Comparison of ENCODE assay signal across 8 cellular contexts in genomic region chr9:123928471-123929176, GRCh38. TPM values are rescaled to one million over a fixed set of nuclear protein-coding genes. Genes with fewer than 3 reads are reported as not detected.
DNase-seq lines count a peak whose midpoint lies in the region; ATAC-seq and TF ChIP-seq lines count a peak whose summit lies in the region.

No MANE protein-coding gene starts in this region.

- peak overlapping the region; percentile 77 for H3K27ac Mint-ChIP-seq in central memory CD8-positive, alpha-beta T cell (ENCODE audit: low read depth)
- peak overlapping the region; percentile 79 for H3K27ac Mint-ChIP-seq in memory B cell

- H3K4me3 ChIP-seq in vagina = peak overlapping the region; percentile 66 to 96

- H3K27me3 ChIP-seq in vagina = no peaks in the 10 kb centered on the region

- H3K9me3 Mint-ChIP-seq in central memory CD8-positive, alpha-beta T cell = no peaks in the 10 kb centered on the region
- H3K9me3 Mint-ChIP-seq in memory B cell = peaks cover 2% of the 10 kb centered on the region

- DNase-seq in GM03348 (ENCODE audit: low spot score) (peak; percentile 66), NOMO-1 treated with DMSO at 0.1 percent for 48 hours (lab: John Stamatoyannopoulos, UW; ENCODE audit: unreplicated experiment) (peak; percentile 18), memory B cell (ENCODE audit: low spot score in 2 of 2) (no peak), vagina (ENCODE audit: extremely low spot score in 2 of 2) (no peak)
- DNase-seq in central memory CD8-positive, alpha-beta T cell (ENCODE audit: low spot score in 2 of 2) = no peak

- intact Hi-C loops in vagina (cut with DNase I) = no loop called here

- H3K9me3 ChIP-seq in vagina = no peaks in the 10 kb centered on the region

- no peak for TF ChIP-seq CTCF in vagina (IDR thresholded peaks at IDR 0.05)

- H3K4me3 Mint-ChIP-seq in central memory CD8-positive, alpha-beta T cell = peak overlapping the region; percentile 86
- H3K4me3 Mint-ChIP-seq in memory B cell = peak overlapping the region; percentile 84

- H3K4me1 ChIP-seq in vagina = peaks cover 32% of the 10 kb centered on the region

- H3K4me1 Mint-ChIP-seq in central memory CD8-positive, alpha-beta T cell = peaks cover 27% of the 10 kb centered on the region
- peaks cover 36% of the 10 kb centered on the region for H3K4me1 Mint-ChIP-seq in memory B cell

- ATAC-seq in central memory CD8-positive, alpha-beta T cell (replicated peaks; ENCODE audit: extremely low read depth, poor library complexity, severe bottlenecking) = no peak
- ATAC-seq in memory B cell (ENCODE audit: low read depth) = no peak
- no peak for ATAC-seq in HG03280 (IDR thresholded peaks at IDR 0.05; ENCODE audit: unreplicated experiment)
- ATAC-seq in GM18907 (IDR thresholded peaks at IDR 0.05; ENCODE audit: unreplicated experiment) = no peak
- ATAC-seq in GM21723 (IDR thresholded peaks at IDR 0.05; ENCODE audit: unreplicated experiment) = no peak

- peak overlapping the region; percentile 70 for H3K27ac ChIP-seq in vagina

- peaks cover 6% of the 10 kb centered on the region for H3K36me3 Mint-ChIP-seq in central memory CD8-positive, alpha-beta T cell (ENCODE audit: insufficient read depth)
- H3K36me3 Mint-ChIP-seq in memory B cell = peaks cover 4% of the 10 kb centered on the region

- H3K36me3 ChIP-seq in vagina = no peaks in the 10 kb centered on the region

- TF ChIP-seq POLR2A in vagina (IDR thresholded peaks at IDR 0.05) = no peak

- peaks cover 6% of the 10 kb centered on the region for H3K27me3 Mint-ChIP-seq in central memory CD8-positive, alpha-beta T cell
- no peaks in the 10 kb centered on the region for H3K27me3 Mint-ChIP-seq in memory B cell

RNA-seq across cellular contexts. Expression of gene DENND1A, which starts 1.3 kb away (rescaled TPM):
- total RNA-seq in vagina = 20.4 TPM

Comparison
In these comparisons a context has a peak if more than half of its experiments do, and no peak if none do; other contexts are left out.
1. DNase-seq: peak in GM03348 (single experiment) and NOMO-1 treated with DMSO at 0.1 percent for 48 hours (single experiment); none in central memory CD8-positive, alpha-beta T cell (0 of 2), memory B cell (0 of 2) and vagina (0 of 2).